In genomic region chr2:73987948-73988700, GRCh38 we compare ENCODE assay signal across 8 cellular contexts. TPM values are rescaled to one million over a fixed set of nuclear protein-coding genes. Genes with fewer than 3 reads are reported as not detected.
DNase-seq lines count a peak whose midpoint lies in the region; ATAC-seq and TF ChIP-seq lines count a peak whose summit lies in the region.

No MANE protein-coding gene starts in this region.

- H3K36me3 ChIP-seq in SK-N-SH (replicated peaks in 1 of 2; ENCODE audit: control insufficient read depth in 1 of 2, insufficient read depth in 2 of 2, low read length in 1 of 2) (peaks cover 3 to 7% of the 10 kb centered on the region in 2 experiments), spleen (peaks cover 0 to 55% (median 0%) of the 10 kb centered on the region in 6 donors)

- POLR2A ChIA-PET in SK-N-SH (lab: Yijun Ruan, JAX) = interaction anchor here (1.2 to 2.5 kb wide), 3 partner anchors 14 to 163 kb away, joined by 3 to 11 read pairs (median 4); no protein-coding TSS in a partner anchor
- POLR2A ChIA-PET in activated B cell treated with CpG ODN at 0.5 μM for 24 hours (lab: Charles Lee) = interaction anchor here (1.0 to 5.1 kb wide), 9 partner anchors 13 to 211 kb away, joined by 3 to 36 read pairs (median 5); partner anchors contain the start of gene MTHFD2
- POLR2A ChIA-PET in GM10248 (lab: Yijun Ruan, JAX) = interaction anchor here (0.5 to 0.9 kb wide), 4 partner anchors 17 to 162 kb away, joined by 3 to 9 read pairs (median 4); no protein-coding TSS in a partner anchor

- H3K27me3 Mint-ChIP-seq in activated B cell treated with CpG ODN at 0.5 μM for 24 hours = no peaks in the 10 kb centered on the region

- no peak for TF ChIP-seq POLR2A in spleen (IDR thresholded peaks at IDR 0.05)

- no peak overlapping the region for H2AFZ ChIP-seq in SK-N-SH (ENCODE audit: low read depth)

- peak overlapping the region; percentile 88 for H3K4me2 ChIP-seq in SK-N-SH

- TF ChIP-seq EP300 in SK-N-SH (IDR thresholded peaks at IDR 0.05; ENCODE audit: borderline replicate concordance in 1 of 2, low read depth in 1 of 2, low read length in 1 of 2) = no peak

- CTCF ChIA-PET in SK-N-SH (lab: Yijun Ruan, JAX) = interaction anchor here (0.9 to 2.4 kb wide), 16 partner anchors 10 to 164 kb away, joined by 3 to 14 read pairs (median 4); no protein-coding TSS in a partner anchor
- CTCF ChIA-PET in activated B cell treated with CpG ODN at 0.5 μM for 24 hours (lab: Charles Lee) = interaction anchor here (0.6 to 1.8 kb wide), 2 partner anchors 138 to 165 kb away, joined by 3 to 10 read pairs; no protein-coding TSS in a partner anchor
- CTCF ChIA-PET in GM10248 (lab: Yijun Ruan, JAX) = interaction anchor here (0.7 to 2.8 kb wide), 28 partner anchors 9 to 347 kb away, joined by 3 to 10 read pairs (median 4); no protein-coding TSS in a partner anchor

- H3K27me3 ChIP-seq in SK-N-SH (ENCODE audit: insufficient read depth) = no peaks in the 10 kb centered on the region
- no peaks in the 10 kb centered on the region for H3K27me3 ChIP-seq in spleen (replicated peaks in 1 of 7)

- no peaks in the 10 kb centered on the region for H3K9me3 ChIP-seq in SK-N-SH
- H3K9me3 ChIP-seq in iPS-18c (ENCODE audit: control insufficient read depth, insufficient read depth, low read length) = no peaks in the 10 kb centered on the region
- H3K9me3 ChIP-seq in spleen = peaks cover 0 to 6% (median 0%) of the 10 kb centered on the region in 8 donors

- TF ChIP-seq CTCF in SK-N-SH (IDR thresholded peaks at IDR 0.05) (no peak), activated B cell treated with CpG ODN at 0.5 μM for 24 hours (IDR thresholded peaks at IDR 0.05) (no peak), spleen (IDR thresholded peaks at IDR 0.05 in 8 of 11, conservative IDR thresholded peaks at IDR 0.05 in 3 of 11) (no peak), GM10248 (IDR thresholded peaks at IDR 0.05; ENCODE audit: control extremely low read depth, extremely low read depth, low read depth, missing control alignments) (no peak)

- ATAC-seq in SK-N-SH treated with all-trans-retinoic acid at 6 μM for 48 hours = no peak
- ATAC-seq in activated B cell treated with CpG ODN at 0.5 μM for 24 hours (ENCODE audit: low read depth) = no peak
- ATAC-seq in GM19452 (IDR thresholded peaks at IDR 0.05; ENCODE audit: unreplicated experiment) = no peak
- no peak for ATAC-seq in HG02588 (IDR thresholded peaks at IDR 0.05; ENCODE audit: unreplicated experiment)

- H3K79me2 ChIP-seq in SK-N-SH (ENCODE audit: insufficient read depth) = peaks cover 41% of the 10 kb centered on the region; the same call in 1 of the 2 replicates

- H3K4me1 ChIP-seq in SK-N-SH (ENCODE audit: control insufficient read depth in 1 of 2, insufficient read depth in 2 of 2, low read depth in 1 of 2, low read length in 1 of 2) = peaks cover 9 to 46% of the 10 kb centered on the region in 2 experiments; a peak in 3 of 4 replicates
- H3K4me1 ChIP-seq in spleen = peaks cover 38 to 86% (median 59%) of the 10 kb centered on the region in 6 donors

- intact Hi-C loops in activated B cell treated with CpG ODN at 0.5 μM for 24 hours (cut with micrococcal nuclease) (loop anchor here (2.0 kb wide), 1 partner anchor 541 kb away; the partner anchor contains the start of genes AUP1 and HTRA2), spleen (cut with DNase I; ENCODE audit: low total_unique reads) (no loop called here)

- peaks cover 71% of the 10 kb centered on the region for H3K36me3 Mint-ChIP-seq in activated B cell treated with CpG ODN at 0.5 μM for 24 hours (ENCODE audit: low read depth)

- peak overlapping the region; percentile 41 to 42 for H3K4me3 ChIP-seq in SK-N-SH (ENCODE audit: low read depth in 2 of 2, low read length in 1 of 2)
- H3K4me3 ChIP-seq in iPS-18c (ENCODE audit: insufficient read depth, low read depth, low read length) = 0 out of 2 replicates have a peak overlapping the region, but pooled peaks have one; percentile 6
- peak overlapping the region in 6 of 8 donors; percentile 9 to 75 (median 66) for H3K4me3 ChIP-seq in spleen

- TF ChIP-seq RAD21 in SK-N-SH (IDR thresholded peaks at IDR 0.05; ENCODE audit: low read length) = no peak

- peaks cover 74% of the 10 kb centered on the region for H3K4me1 Mint-ChIP-seq in activated B cell treated with CpG ODN at 0.5 μM for 24 hours

- H3K9ac ChIP-seq in SK-N-SH = no peak overlapping the region

- H3K27ac Mint-ChIP-seq in activated B cell treated with CpG ODN at 0.5 μM for 24 hours = no peak overlapping the region

- DNase-seq in SK-N-SH (peak; percentile 55), activated B cell treated with CpG ODN at 0.5 μM for 24 hours (no peak), spleen (no peak), GM10248 (ENCODE audit: extremely low spot score) (no peak)

- peaks cover 4% of the 10 kb centered on the region for H3K9me3 Mint-ChIP-seq in activated B cell treated with CpG ODN at 0.5 μM for 24 hours

- peaks cover 5% of the 10 kb centered on the region for H3F3A ChIP-seq in SK-N-SH (replicated peaks; ENCODE audit: insufficient read depth)

- WGBS in SK-N-SH (ENCODE audit: low lambda C conversion rate) = 61% methylated on average over 10 of the region's 10 CpGs
- 73 to 80% (median 78%) methylated on average over 9 to 10 of the region's 10 CpGs for WGBS in spleen, 5 donors

- H3K27ac ChIP-seq in SK-N-SH (ENCODE audit: low read depth in 2 of 2, low read length in 1 of 2) (peak overlapping the region in 1 of 2 experiments; percentile 34; a peak in 1 of 4 replicates), spleen (peak overlapping the region in 3 of 8 donors; percentile 90 to 93 (median 92))

- peaks cover 16% of the 10 kb centered on the region; the same call in 1 of the 2 replicates for H4K20me1 ChIP-seq in SK-N-SH (ENCODE audit: insufficient read depth)

- no peaks in the 10 kb centered on the region for H3K9me2 ChIP-seq in SK-N-SH

- peak overlapping the region; percentile 90 for H3K4me3 Mint-ChIP-seq in activated B cell treated with CpG ODN at 0.5 μM for 24 hours

TF ChIP-seq in SK-N-SH, 30 proteins besides CTCF, POLR2A, EP300 and RAD21 (continues in another document):
- TF ChIP-seq FOSL2 (IDR thresholded peaks at IDR 0.05; ENCODE audit: borderline replicate concordance, low read depth) = no peak
- TF ChIP-seq MAX (IDR thresholded peaks at IDR 0.05; ENCODE audit: low read depth) = no peak
- no peak for TF ChIP-seq ZBTB33 (IDR thresholded peaks at IDR 0.05; ENCODE audit: borderline replicate concordance, low read depth)

TF ChIP-seq in SK-N-SH treated with all-trans-retinoic acid at 6 μM for 48 hours, 23 proteins besides CTCF, POLR2A, EP300 and RAD21:
- TF ChIP-seq PATZ1 (CRISPR knock-in tag; IDR thresholded peaks at IDR 0.05; ENCODE audit: borderline replicate concordance) = no peak
- no peak for TF ChIP-seq ARNTL (CRISPR knock-in tag; IDR thresholded peaks at IDR 0.05; ENCODE audit: borderline replicate concordance, low read depth)
- no peak for TF ChIP-seq ESRRG (CRISPR knock-in tag; IDR thresholded peaks at IDR 0.05)
- TF ChIP-seq ZNF565 (CRISPR knock-in tag; conservative IDR thresholded peaks at IDR 0.05; ENCODE audit: low read depth) = no peak

RNA-seq across cellular contexts. Expression of gene TET3, which starts 3.4 kb away (rescaled TPM):
- 1.6 TPM in 2 replicates for polyA plus RNA-seq in SK-N-SH (2012; rRNA removed)
- 1.5 and 1.6 TPM in 2 replicates for polyA plus RNA-seq in SK-N-SH (2012; cell fraction: cytosol; rRNA removed)
- polyA plus RNA-seq in SK-N-SH (2012; cell fraction: nucleus; rRNA removed) = 7.2 and 8.0 TPM in 2 replicates
- total RNA-seq in activated B cell treated with CpG ODN at 0.5 μM for 24 hours = 52.6 and 60.1 TPM in 2 replicates
- 10 to 100 TPM; 18.9 to 27.6 (median 24.0) TPM for total RNA-seq in spleen
- polyA plus RNA-seq in spleen = 1 to 10 TPM; 1.6 to 3.9 (median 1.7) TPM

Comparison
In these comparisons a context has a peak if more than half of its experiments do, and no peak if none do; other contexts are left out.
1. H3K4me3 ChIP-seq: peak in every context shown above with its lines; median percentile 66 in spleen; 42 in SK-N-SH; 6 in iPS-18c.